In genomic region chr14:39087493-39087892, GRCh38 we compare ENCODE assay signal across 21 cellular contexts.
"Had no signal": no experiment of that assay in that cellular context is flagged by ENCODE, and none has a peak within 500 bp of the region (broad histone marks: within the 10 kb centered on the region; RNA-seq: fewer than 3 reads in every experiment).

No MANE protein-coding gene starts in this region.

- ATAC-seq: Panc1, PC-3, SK-N-SH treated with all-trans-retinoic acid at 6 μM for 48 hours had no signal

- H3K27ac ChIP-seq: KMS-11, RWPE1 had no signal

- H3K4me2 ChIP-seq: KMS-11 had no signal

- DNase-seq: IMR-90, Kasumi-1, MM.1S, NCI-H1092 treated with DMSO at 0.1 percent for 48 hours, NCI-H1436, NCI-H187, NCI-H2029, NCI-H2081 treated with DMSO at 0.1 percent for 48 hours, NCI-H2171, NCI-H226, NCI-H446, NCI-H510A, NCI-H524 treated with DMSO at 0.1 percent for 48 hours, NCI-H69, NCI-H774, PC-3, SHP77 had no signal

- H3K9ac ChIP-seq: KMS-11 had no signal
